ENCODE assay signal across 26 cellular contexts in the genomic region with DNA sequence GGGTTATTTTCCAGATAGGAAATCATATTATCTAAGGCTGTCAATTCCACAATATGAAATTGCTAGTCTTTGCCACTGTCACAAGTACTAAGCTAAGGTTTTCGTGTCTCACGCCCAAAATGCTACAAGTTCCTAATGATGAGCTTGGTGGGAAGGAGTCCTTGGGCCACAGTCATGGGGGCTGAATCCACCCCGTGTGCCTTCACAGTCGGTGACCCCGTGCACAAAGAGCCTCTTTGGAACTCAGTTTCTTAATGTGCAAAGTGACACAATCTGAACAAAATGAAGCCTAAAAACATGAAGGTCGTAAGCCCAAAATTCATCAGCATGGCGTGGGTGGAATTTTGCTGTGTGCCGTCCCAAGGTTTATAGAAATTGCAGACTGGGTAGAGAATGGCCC.
A peak's percentile ranks its signal among the peaks of the same experiment; 100 is the strongest.
DNase-seq lines count a peak whose midpoint lies in the region; ATAC-seq, FAIRE-seq and TF ChIP-seq lines count a peak whose summit lies in the region.
"Had no signal": no experiment of that assay in that cellular context is flagged by ENCODE, and none has a peak within 500 bp of the region (broad histone marks: within the 10 kb centered on the region; RNA-seq: fewer than 3 reads in every experiment).

No MANE protein-coding gene starts in this region.

- TF ChIP-seq POLR2A in H1 (IDR thresholded peaks at IDR 0.05; ENCODE audit: control extremely low read depth in 1 of 2, low read depth in 2 of 2, low read length in 2 of 2) = peak in 1 of 2 experiments; percentile 22; a peak in 1 of 3 replicates

- peaks cover 0 to 5% of the 10 kb centered on the region in 2 donors for H3K9me3 ChIP-seq in CD4-positive, alpha-beta memory T cell (ENCODE audit: control insufficient read depth in 1 of 2, low read length in 2 of 2)
- H3K9me3 ChIP-seq in H1 (ENCODE audit: insufficient read depth in 2 of 2, low read depth in 1 of 2, low read length in 1 of 2) (peaks cover 0 to 3% of the 10 kb centered on the region in 2 experiments; a peak in 1 of 4 replicates), neural progenitor cell (ENCODE audit: low read depth) (no peaks in the 10 kb centered on the region)
- H3K9me3 ChIP-seq: BE2C, HAP-1 had no signal

- H3K27ac Mint-ChIP-seq in CD4-positive, alpha-beta memory T cell = peak overlapping the region in 4 of 7 donors; percentile 27 to 86 (median 31)
- H3K27ac Mint-ChIP-seq in neural progenitor cell = peak overlapping the region; percentile 83
- H3K27ac Mint-ChIP-seq: CD4-positive, alpha-beta T cell; HFFc6 had no signal

- ATAC-seq in HG02678 (IDR thresholded peaks at IDR 0.05; ENCODE audit: unreplicated experiment) = no peak
- ATAC-seq: A549 had no signal

- no peak overlapping the region for H3K56ac ChIP-seq in H1 (replicated peaks; ENCODE audit: insufficient read length, low read depth, low read length)

- H3K9ac ChIP-seq in H1 (replicated peaks in 1 of 4; ENCODE audit: extremely low read depth in 1 of 4, low read depth in 3 of 4, low read length in 3 of 4) (no peak overlapping the region), neural progenitor cell (no peak overlapping the region)
- H3K9ac ChIP-seq: BLaER1 treated with 17β-estradiol and CSF1 and Interleukin-3, amounts not matched to agents 10 nM and 100 nM had no signal

- H2BK12ac ChIP-seq in H1 (ENCODE audit: low read depth, low read length) = no peak overlapping the region

- H2AK5ac ChIP-seq in H1 (ENCODE audit: low read depth, low read length) = no peak overlapping the region

- H3K4me3 ChIP-seq in CD4-positive, alpha-beta memory T cell (ENCODE audit: low read length in 2 of 2) = no peak overlapping the region
- H3K4me3 ChIP-seq in H7 (ENCODE audit: insufficient read depth, low read depth, low read length) (no peak overlapping the region), H1 (ENCODE audit: extremely low read depth in 1 of 4, insufficient read depth in 2 of 4, low read depth in 3 of 4, low read length in 4 of 4) (no peak overlapping the region), neural progenitor cell (no peak overlapping the region)
- H3K4me3 ChIP-seq: A549; BLaER1 treated with 17β-estradiol and CSF1 and Interleukin-3, amounts not matched to agents 10 nM and 100 nM; HAP-1 had no signal

- H3K4me3 Mint-ChIP-seq in CD4-positive, alpha-beta memory T cell = peak overlapping the region in 1 of 8 donors; percentile 21
- H3K4me3 Mint-ChIP-seq in neural progenitor cell = no peak overlapping the region
- H3K4me3 Mint-ChIP-seq: CD14-positive monocyte; CD4-positive, alpha-beta T cell; HFFc6 had no signal

- H4K8ac ChIP-seq in H1 (ENCODE audit: extremely low read depth, insufficient read depth, low read length) = no peak overlapping the region

- 91% methylated on average over 8 of the region's 8 CpGs; no CpG with 5 or more reads in 1 of the 2 experiments for WGBS in H1 (ENCODE audit: extremely low coverage in 1 of 2, insufficient coverage in 1 of 2, insufficient read length in 1 of 2, insufficient replicate concordance in 2 of 2, low coverage in 1 of 2, low lambda C conversion rate in 2 of 2, missing lambda C conversion rate in 1 of 2), 2 experiments

- no peak for FAIRE-seq in H1 (lab: Jason Lieb, UNC)
- FAIRE-seq: A549, GM12891, GM18507 had no signal

- peaks cover 12 to 29% of the 10 kb centered on the region in 2 donors for H3K36me3 Mint-ChIP-seq in CD4-positive, alpha-beta memory T cell
- peaks cover 32% of the 10 kb centered on the region for H3K36me3 Mint-ChIP-seq in neural progenitor cell
- H3K36me3 Mint-ChIP-seq: CD14-positive monocyte had no signal

- H4K91ac ChIP-seq in H1 (replicated peaks; ENCODE audit: insufficient read length, low read length) = no peak overlapping the region

- H2BK15ac ChIP-seq in H1 (ENCODE audit: low read length) = no peak overlapping the region

- H2BK20ac ChIP-seq in H1 (ENCODE audit: low read length) = no peak overlapping the region

- no peaks in the 10 kb centered on the region for H3K36me3 ChIP-seq in CD4-positive, alpha-beta memory T cell (ENCODE audit: insufficient read depth, low read length)
- peaks cover 5% of the 10 kb centered on the region for H3K36me3 ChIP-seq in H7 (replicated peaks; ENCODE audit: control insufficient read depth, insufficient read depth, low read length)
- peaks cover 5 to 43% (median 20%) of the 10 kb centered on the region in 4 experiments for H3K36me3 ChIP-seq in H1 (ENCODE audit: control insufficient read depth in 2 of 4, insufficient read depth in 4 of 4, low read length in 3 of 4)
- H3K36me3 ChIP-seq in neural progenitor cell = peaks cover 14% of the 10 kb centered on the region
- H3K36me3 ChIP-seq: BE2C, HAP-1 had no signal

- H3K4ac ChIP-seq in H1 (replicated peaks; ENCODE audit: insufficient read length, low read depth, low read length) = no peak overlapping the region

- no peaks in the 10 kb centered on the region for H3K23me2 ChIP-seq in H1 (ENCODE audit: low read depth, low read length)

- no peak overlapping the region for H3K23ac ChIP-seq in H1 (ENCODE audit: insufficient read length)

- no peak overlapping the region for H3K18ac ChIP-seq in H1 (ENCODE audit: extremely low read depth, low read length)

- no peaks in the 10 kb centered on the region for H3K27me3 ChIP-seq in CD4-positive, alpha-beta memory T cell (ENCODE audit: insufficient read depth, low read length)
- H3K27me3 ChIP-seq in H7 (ENCODE audit: control insufficient read depth, insufficient read depth, low read length) = no peaks in the 10 kb centered on the region
- no peaks in the 10 kb centered on the region for H3K27me3 ChIP-seq in H1 (replicated peaks in 1 of 4; ENCODE audit: control insufficient read depth in 3 of 4, extremely low read depth in 1 of 4, insufficient read depth in 3 of 4, low read length in 3 of 4)
- no peaks in the 10 kb centered on the region for H3K27me3 ChIP-seq in neural progenitor cell
- H3K27me3 ChIP-seq: BE2C; BLaER1 treated with 17β-estradiol and CSF1 and Interleukin-3, amounts not matched to agents 10 nM and 100 nM had no signal

- TF ChIP-seq RAD21 in H1 (IDR thresholded peaks at IDR 0.05 in 1 of 2, conservative IDR thresholded peaks at IDR 0.05 in 1 of 2; ENCODE audit: low read depth in 2 of 2, low read length in 2 of 2) = no peak

- H3K4me1 ChIP-seq in CD4-positive, alpha-beta memory T cell (ENCODE audit: insufficient read depth, low read length) = peaks cover 15% of the 10 kb centered on the region
- H3K4me1 ChIP-seq in H1 (replicated peaks in 1 of 4; ENCODE audit: control insufficient read depth in 3 of 4, insufficient read depth in 4 of 4, low read length in 3 of 4) (no peaks in the 10 kb centered on the region; a peak in 2 of 7 replicates), neural progenitor cell (no peaks in the 10 kb centered on the region)
- H3K4me1 ChIP-seq: A549; BE2C; BLaER1 treated with 17β-estradiol and CSF1 and Interleukin-3, amounts not matched to agents 10 nM and 100 nM had no signal

- no peak overlapping the region for H4K5ac ChIP-seq in H1 (ENCODE audit: insufficient read length, low read depth, low read length)

- TF ChIP-seq CTCF in H1 (IDR thresholded peaks at IDR 0.05; ENCODE audit: control extremely low read depth in 1 of 3, insufficient read depth in 1 of 3, low read depth in 1 of 3, low read length in 3 of 3) (no peak), neural progenitor cell (IDR thresholded peaks at IDR 0.05) (no peak)

- no peak overlapping the region for H2BK5ac ChIP-seq in H1 (ENCODE audit: low read depth, low read length)

- intact Hi-C loops in CD4-positive, alpha-beta memory T cell (cut with micrococcal nuclease) = no loop called here

- no peak for DNase-seq in CD4-positive, alpha-beta memory T cell
- peak; percentile 2 for DNase-seq in H7
- no peak for DNase-seq in H1 (ENCODE audit: low read depth in 1 of 2, low spot score in 2 of 2)
- no peak for DNase-seq in neural progenitor cell (ENCODE audit: low spot score)
- no peak for DNase-seq in dermis blood vessel endothelial cell
- DNase-seq in NCI-H1092 (lab: John Stamatoyannopoulos, UW) = no peak
- no peak for DNase-seq in NCI-H446 (lab: John Stamatoyannopoulos, UW)
- DNase-seq: 8988T; ACHN; AML-193; BE2C; Calu3; CD4-positive, alpha-beta T cell; COR-L47; DMS79; EL; GDM1; GOT3; HFFc6 had no signal

- peaks cover 2 to 19% (median 8%) of the 10 kb centered on the region in 8 donors for H3K9me3 Mint-ChIP-seq in CD4-positive, alpha-beta memory T cell
- peaks cover 7% of the 10 kb centered on the region for H3K9me3 Mint-ChIP-seq in neural progenitor cell

- no peak overlapping the region for H3K27ac ChIP-seq in CD4-positive, alpha-beta memory T cell (ENCODE audit: low read depth, low read length)
- H3K27ac ChIP-seq in H1 (ENCODE audit: low read depth, low read length) (no peak overlapping the region), neural progenitor cell (peak overlapping the region; percentile 29)
- H3K27ac ChIP-seq: A549; BLaER1 treated with 17β-estradiol and CSF1 and Interleukin-3, amounts not matched to agents 10 nM and 100 nM had no signal

- H3K14ac ChIP-seq in H1 (ENCODE audit: insufficient read length) = no peak overlapping the region

- no peak overlapping the region for H2BK120ac ChIP-seq in H1 (replicated peaks; ENCODE audit: low read depth, low read length)

- H3K79me2 ChIP-seq in H1 (ENCODE audit: control insufficient read depth in 1 of 2, insufficient read depth in 2 of 2, low read length in 2 of 2) (no peaks in the 10 kb centered on the region), neural progenitor cell (ENCODE audit: low read depth) (no peaks in the 10 kb centered on the region)

- H3K4me1 Mint-ChIP-seq in CD4-positive, alpha-beta memory T cell = peaks cover 10 to 28% (median 14%) of the 10 kb centered on the region in 4 donors
- peaks cover 5% of the 10 kb centered on the region for H3K4me1 Mint-ChIP-seq in neural progenitor cell

- H2AFZ ChIP-seq in H1 (ENCODE audit: low read length) (no peak overlapping the region), neural progenitor cell (replicated peaks) (no peak overlapping the region)

- no peaks in the 10 kb centered on the region for H3K27me3 Mint-ChIP-seq in CD4-positive, alpha-beta memory T cell
- H3K27me3 Mint-ChIP-seq in neural progenitor cell (ENCODE audit: insufficient read depth, low read depth) = no peaks in the 10 kb centered on the region
- H3K27me3 Mint-ChIP-seq: CD4-positive, alpha-beta T cell had no signal

- H4K20me1 ChIP-seq in H1 (replicated peaks in 1 of 2; ENCODE audit: control insufficient read depth in 1 of 2, insufficient read depth in 2 of 2, low read length in 2 of 2) (peaks cover 3% of the 10 kb centered on the region in 2 experiments), neural progenitor cell (ENCODE audit: low read depth) (peaks cover 4% of the 10 kb centered on the region)

- H3K4me2 ChIP-seq in H1 (ENCODE audit: insufficient read depth in 1 of 2, low read depth in 2 of 2, low read length in 2 of 2) = no peak overlapping the region
- no peak overlapping the region for H3K4me2 ChIP-seq in neural progenitor cell
- H3K4me2 ChIP-seq: A549; BLaER1 treated with 17β-estradiol and CSF1 and Interleukin-3, amounts not matched to agents 10 nM and 100 nM had no signal

- peaks cover 62% of the 10 kb centered on the region for H3F3A ChIP-seq in neural progenitor cell (ENCODE audit: low read depth)

- no peaks in the 10 kb centered on the region; the same call in 1 of the 2 replicates for H3K79me1 ChIP-seq in H1 (ENCODE audit: low read depth, low read length)

- CTCF ChIA-PET in CD4-positive, alpha-beta memory T cell (lab: Charles Lee; ENCODE audit: partially characterized antibody) = interaction anchor here (5.5 kb wide), 1 partner anchor 16 kb away, joined by 31 read pairs; no protein-coding TSS in a partner anchor
- CTCF ChIA-PET in H1 (lab: Charles Lee; ENCODE audit: partially characterized antibody) = interaction anchor here (1.0 to 1.9 kb wide), 3 partner anchors 14 to 275 kb away, joined by 3 to 4 read pairs (median 3); no protein-coding TSS in a partner anchor

- POLR2A ChIA-PET in CD4-positive, alpha-beta memory T cell (lab: Charles Lee; ENCODE audit: partially characterized antibody) = interaction anchor here (3.8 kb wide), 1 partner anchor 15 kb away, joined by 24 read pairs; no protein-coding TSS in a partner anchor
- POLR2A ChIA-PET in H1 (lab: Charles Lee; ENCODE audit: partially characterized antibody) = interaction anchor here (1.6 kb wide), 1 partner anchor 13 kb away, joined by 6 read pairs; no protein-coding TSS in a partner anchor

- no peak for TF ChIP-seq EP300 in H1 (IDR thresholded peaks at IDR 0.05; ENCODE audit: borderline replicate concordance in 1 of 2, low read depth in 2 of 2, low read length in 2 of 2)
